8 cellular contexts compared by ENCODE assay signal in the genomic region with DNA sequence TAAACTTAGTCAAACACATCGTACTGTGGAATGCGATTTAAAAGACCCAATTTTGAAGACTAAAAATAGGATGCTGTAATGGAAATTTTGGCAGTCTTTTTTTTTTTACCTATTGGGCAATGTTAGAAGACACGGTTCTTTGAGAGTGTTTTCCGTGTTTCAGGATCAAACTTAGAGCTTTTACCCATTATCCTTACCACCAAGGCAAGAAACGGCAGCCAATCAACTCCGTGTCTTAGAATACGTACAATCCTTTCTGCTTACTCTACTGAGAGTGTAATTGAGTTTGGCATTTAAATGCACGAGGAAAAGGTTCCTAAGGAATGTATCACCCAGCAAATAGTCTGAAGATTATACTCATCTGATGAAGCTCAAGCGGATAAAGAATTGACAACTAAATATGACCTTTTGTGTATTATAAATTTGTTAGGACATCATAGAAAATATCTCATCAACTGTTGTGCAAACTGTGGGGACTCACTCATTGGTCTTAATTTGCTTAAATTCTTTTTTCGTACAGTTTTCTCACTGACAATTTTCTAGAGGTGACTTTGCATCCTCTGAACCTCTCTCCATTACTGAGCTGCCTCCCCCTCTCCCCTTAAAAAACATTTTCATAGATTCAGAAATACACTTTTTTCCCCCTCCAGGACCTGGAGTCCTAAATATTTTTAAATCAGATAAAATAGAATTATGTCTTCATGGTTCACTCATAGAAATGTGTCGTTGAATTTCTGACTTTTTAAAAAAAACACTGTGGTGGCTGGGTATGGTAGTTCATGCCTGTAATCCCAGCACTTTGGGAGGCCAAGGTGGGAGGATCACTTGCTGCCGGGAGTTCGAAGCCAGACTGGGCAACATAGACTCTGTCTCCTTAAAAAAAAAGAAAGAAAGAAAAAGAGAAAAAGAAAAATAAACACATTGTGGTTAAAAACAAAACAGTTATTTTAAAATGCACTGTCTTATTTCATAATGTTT. TPM values are rescaled to one million over a fixed set of nuclear protein-coding genes. Genes with fewer than 3 reads are reported as not detected.
DNase-seq lines count a peak whose midpoint lies in the region; ATAC-seq lines count a peak whose summit lies in the region.

No MANE protein-coding gene starts in this region.

- ATAC-seq in stimulated activated naive CD8-positive, alpha-beta T cell treated with anti-CD3 and anti-CD28 coated beads, Interleukin-15, Interleukin-2, amounts not matched to agents 100 U/mL and 50 U/mL, for 24 hours, result no peak
- no peak for ATAC-seq in naive B cell (ENCODE audit: low read depth in 2 of 2)
- ATAC-seq in GM18511 (IDR thresholded peaks at IDR 0.05; ENCODE audit: unreplicated experiment), result no peak
- no peak for ATAC-seq in HG02759 (IDR thresholded peaks at IDR 0.05; ENCODE audit: unreplicated experiment)

- H3K36me3 Mint-ChIP-seq in stimulated activated naive CD8-positive, alpha-beta T cell treated with anti-CD3 and anti-CD28 coated beads, Interleukin-15, Interleukin-2, amounts not matched to agents 100 ng/mL and 50 ng/mL, for 24 hours (ENCODE audit: low read depth), result peaks cover 24% of the 10 kb centered on the region
- H3K36me3 Mint-ChIP-seq in dendritic cell treated with granulocyte-macrophage colony-stimulating factor and Interleukin-4, amounts not matched to agents 40 ng/mL and 50 ng/mL, for 4 days (ENCODE audit: low read depth), result peaks cover 32% of the 10 kb centered on the region
- H3K36me3 Mint-ChIP-seq in naive B cell, result peaks cover 0 to 4% of the 10 kb centered on the region in 2 donors

- H3K4me3 Mint-ChIP-seq in stimulated activated naive CD8-positive, alpha-beta T cell treated with anti-CD3 and anti-CD28 coated beads, Interleukin-15, Interleukin-2, amounts not matched to agents 100 ng/mL and 50 ng/mL, for 24 hours, result peak overlapping the region; percentile 99
- peak overlapping the region; percentile 99 for H3K4me3 Mint-ChIP-seq in dendritic cell treated with granulocyte-macrophage colony-stimulating factor and Interleukin-4, amounts not matched to agents 40 ng/mL and 50 ng/mL, for 4 days
- H3K4me3 Mint-ChIP-seq in naive B cell, result peak overlapping the region; percentile 99 to 100 (median 100)

- peak overlapping the region; percentile 97 for H3K27ac Mint-ChIP-seq in stimulated activated naive CD8-positive, alpha-beta T cell treated with anti-CD3 and anti-CD28 coated beads, Interleukin-15, Interleukin-2, amounts not matched to agents 100 ng/mL and 50 ng/mL, for 24 hours
- H3K27ac Mint-ChIP-seq in dendritic cell treated with granulocyte-macrophage colony-stimulating factor and Interleukin-4, amounts not matched to agents 40 ng/mL and 50 ng/mL, for 4 days, result peak overlapping the region; percentile 99
- H3K27ac Mint-ChIP-seq in naive B cell, result peak overlapping the region; percentile 96 to 99 (median 98)

- intact Hi-C loops in dendritic cell treated with granulocyte-macrophage colony-stimulating factor and Interleukin-4, amounts not matched to agents 40 ng/mL and 50 ng/mL, for 4 days (cut with micrococcal nuclease), result loop anchor here (5.0 to 10.0 kb wide), 3 partner anchors 40 to 187 kb away; no protein-coding TSS in a partner anchor

- H3K9me3 Mint-ChIP-seq in stimulated activated naive CD8-positive, alpha-beta T cell treated with anti-CD3 and anti-CD28 coated beads, Interleukin-15, Interleukin-2, amounts not matched to agents 100 ng/mL and 50 ng/mL, for 24 hours, result no peaks in the 10 kb centered on the region
- no peaks in the 10 kb centered on the region for H3K9me3 Mint-ChIP-seq in dendritic cell treated with granulocyte-macrophage colony-stimulating factor and Interleukin-4, amounts not matched to agents 40 ng/mL and 50 ng/mL, for 4 days
- H3K9me3 Mint-ChIP-seq in naive B cell, result no peaks in the 10 kb centered on the region

- no peak for DNase-seq in stimulated activated naive CD8-positive, alpha-beta T cell treated with anti-CD3 and anti-CD28 coated beads, Interleukin-15, Interleukin-2, amounts not matched to agents 100 U/mL and 50 U/mL, for 24 hours
- DNase-seq in RPMI7951 (ENCODE audit: low read depth), result peak; percentile 64
- no peak for DNase-seq in naive B cell
- DNase-seq in amygdala (lab: John Stamatoyannopoulos, UW), result no peak

- H3K4me1 Mint-ChIP-seq in stimulated activated naive CD8-positive, alpha-beta T cell treated with anti-CD3 and anti-CD28 coated beads, Interleukin-15, Interleukin-2, amounts not matched to agents 100 ng/mL and 50 ng/mL, for 24 hours (ENCODE audit: low read depth), result peaks cover 64% of the 10 kb centered on the region
- peaks cover 40% of the 10 kb centered on the region for H3K4me1 Mint-ChIP-seq in dendritic cell treated with granulocyte-macrophage colony-stimulating factor and Interleukin-4, amounts not matched to agents 40 ng/mL and 50 ng/mL, for 4 days (ENCODE audit: low read depth)
- H3K4me1 Mint-ChIP-seq in naive B cell, result peaks cover 31 to 75% (median 32%) of the 10 kb centered on the region in 3 donors

- H3K27me3 Mint-ChIP-seq in stimulated activated naive CD8-positive, alpha-beta T cell treated with anti-CD3 and anti-CD28 coated beads, Interleukin-15, Interleukin-2, amounts not matched to agents 100 ng/mL and 50 ng/mL, for 24 hours, result no peaks in the 10 kb centered on the region
- no peaks in the 10 kb centered on the region for H3K27me3 Mint-ChIP-seq in dendritic cell treated with granulocyte-macrophage colony-stimulating factor and Interleukin-4, amounts not matched to agents 40 ng/mL and 50 ng/mL, for 4 days
- H3K27me3 Mint-ChIP-seq in naive B cell, result no peaks in the 10 kb centered on the region

RNA-seq across cellular contexts. Expression of gene CNST, which starts 1.3 kb away (rescaled TPM):
- total RNA-seq in RPMI7951 (2014; rRNA removed; shearing (Covaris generic)), result 12.0 and 12.3 TPM in 2 replicates
- 10 to 100 TPM; 24.1 to 61.5 (median 45.4) TPM for polyA plus RNA-seq in naive B cell (ENCODE audit: low read depth in 6 of 6)

RNA-seq across cellular contexts. Expression of gene TFB2M, which starts 1.5 kb away (rescaled TPM):
- total RNA-seq in RPMI7951 (2014; rRNA removed; shearing (Covaris generic)), result 22.0 and 25.6 TPM in 2 replicates
- polyA plus RNA-seq in naive B cell (ENCODE audit: low read depth in 6 of 6), result 10 to 100 TPM; 19.2 to 24.0 (median 22.6) TPM
